ENCODE assay signal across 1 cellular context in the genomic region with DNA sequence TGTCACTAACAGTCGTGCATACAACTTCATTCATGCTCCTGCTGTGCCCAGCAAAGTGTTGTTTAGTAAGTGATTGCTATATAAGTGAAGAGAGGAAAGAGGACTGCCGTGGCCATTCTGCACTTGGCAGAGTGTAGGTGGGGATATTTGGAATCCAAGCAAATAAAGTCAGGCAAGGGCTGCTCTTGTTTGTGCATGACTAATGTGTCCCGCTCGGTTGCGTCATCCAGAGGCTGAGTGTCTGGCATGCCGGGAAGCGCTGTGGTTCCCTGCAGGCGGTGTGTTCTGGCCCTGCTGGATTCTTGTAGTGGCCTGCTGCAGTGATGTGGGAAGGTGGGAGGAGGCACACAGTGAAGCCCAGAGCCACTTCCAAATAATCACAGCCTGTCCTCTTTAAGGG.
TF ChIP-seq lines count a peak whose summit lies in the region.

No MANE protein-coding gene starts in this region.

TF ChIP-seq in HepG2, 621 proteins besides CTCF, POLR2A, EP300 and RAD21 (continued from another document and continues in another):
- TF ChIP-seq, protein P1, sequence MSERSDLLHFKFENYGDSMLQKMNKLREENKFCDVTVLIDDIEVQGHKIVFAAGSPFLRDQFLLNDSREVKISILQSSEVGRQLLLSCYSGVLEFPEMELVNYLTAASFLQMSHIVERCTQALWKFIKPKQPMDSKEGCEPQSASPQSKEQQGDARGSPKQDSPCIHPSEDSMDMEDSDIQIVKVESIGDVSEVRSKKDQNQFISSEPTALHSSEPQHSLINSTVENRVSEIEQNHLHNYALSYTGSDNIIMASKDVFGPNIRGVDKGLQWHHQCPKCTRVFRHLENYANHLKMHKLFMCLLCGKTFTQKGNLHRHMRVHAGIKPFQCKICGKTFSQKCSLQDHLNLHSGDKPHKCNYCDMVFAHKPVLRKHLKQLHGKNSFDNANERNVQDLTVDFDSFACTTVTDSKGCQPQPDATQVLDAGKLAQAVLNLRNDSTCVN (CRISPR knock-in tag; IDR thresholded peaks at IDR 0.05; ENCODE audit: borderline replicate concordance) = peak; percentile 73; the same call in 1 of the 2 replicates
- TF ChIP-seq JDP2 (CRISPR knock-in tag; IDR thresholded peaks at IDR 0.05; ENCODE audit: borderline replicate concordance) (no peak), ZNF816 (CRISPR knock-in tag; IDR thresholded peaks at IDR 0.05; ENCODE audit: borderline replicate concordance) (no peak), TOPORS (CRISPR knock-in tag; IDR thresholded peaks at IDR 0.05) (no peak), NR1H2 (CRISPR knock-in tag; IDR thresholded peaks at IDR 0.05; ENCODE audit: borderline replicate concordance, low read depth) (no peak), EZH2 (conservative IDR thresholded peaks at IDR 0.05; ENCODE audit: low read depth, low read length) (no peak), RNF2 (conservative IDR thresholded peaks at IDR 0.05; ENCODE audit: low read depth) (no peak), ZSCAN21 (CRISPR knock-in tag; IDR thresholded peaks at IDR 0.05; ENCODE audit: borderline replicate concordance) (peak; percentile 67; the same call in 1 of the 2 replicates), HOXA7 (CRISPR knock-in tag; IDR thresholded peaks at IDR 0.05) (no peak), ATF7-NPFF (CRISPR knock-in tag; IDR thresholded peaks at IDR 0.05; ENCODE audit: low read depth) (no peak), SNAPC2 (CRISPR knock-in tag; IDR thresholded peaks at IDR 0.05) (0 out of 2 replicates have a peak, but pooled peaks have one; percentile 37), U2AF2 (IDR thresholded peaks at IDR 0.05; ENCODE audit: low read depth, low read length) (no peak), SIN3B (IDR thresholded peaks at IDR 0.05; ENCODE audit: low read length) (no peak), ZNF326 (CRISPR knock-in tag; IDR thresholded peaks at IDR 0.05; ENCODE audit: borderline replicate concordance) (no peak), ZNF24 (IDR thresholded peaks at IDR 0.05) (no peak), ZFP37 (CRISPR knock-in tag; IDR thresholded peaks at IDR 0.05; ENCODE audit: borderline replicate concordance) (0 out of 2 replicates have a peak, but pooled peaks have one; percentile 48), ZSCAN9 (CRISPR knock-in tag; IDR thresholded peaks at IDR 0.05; ENCODE audit: borderline replicate concordance) (peak; percentile 74; the same call in 1 of the 2 replicates), FIP1L1 (IDR thresholded peaks at IDR 0.05; ENCODE audit: borderline replicate concordance, insufficient read depth, low read depth, low read length) (0 out of 2 replicates have a peak, but pooled peaks have one; percentile 62), ZNF354B (CRISPR knock-in tag; IDR thresholded peaks at IDR 0.05) (no peak), JARID2 (CRISPR knock-in tag; IDR thresholded peaks at IDR 0.05; ENCODE audit: insufficient replicate concordance) (no peak), ASH2L (IDR thresholded peaks at IDR 0.05; ENCODE audit: insufficient read length, low read depth, low read length) (peak; percentile 23), RBFOX2 (IDR thresholded peaks at IDR 0.05; ENCODE audit: low read depth, low read length) (no peak), AGO2 (optimal IDR thresholded peaks at IDR 0.05; ENCODE audit: low read depth, low read length) (no peak), ZSCAN31 (CRISPR knock-in tag; IDR thresholded peaks at IDR 0.05; ENCODE audit: low read depth) (peak; percentile 58; the same call in 1 of the 2 replicates), ZNF235 (CRISPR knock-in tag; IDR thresholded peaks at IDR 0.05; ENCODE audit: borderline replicate concordance) (no peak), SMYD3 (CRISPR knock-in tag; IDR thresholded peaks at IDR 0.05) (no peak), KLF6 (CRISPR knock-in tag; IDR thresholded peaks at IDR 0.05) (0 out of 2 replicates have a peak, but pooled peaks have one; percentile 54), HOXA9 (CRISPR knock-in tag; IDR thresholded peaks at IDR 0.05; ENCODE audit: borderline replicate concordance) (no peak), HOXD1 (CRISPR knock-in tag; IDR thresholded peaks at IDR 0.05) (0 out of 2 replicates have a peak, but pooled peaks have one; percentile 61), SIN3A (IDR thresholded peaks at IDR 0.05; ENCODE audit: borderline replicate concordance, low read depth, low read length) (no peak), PAF1 (CRISPR knock-in tag; IDR thresholded peaks at IDR 0.05) (no peak), REL (CRISPR knock-in tag; conservative IDR thresholded peaks at IDR 0.05) (no peak), TRIM24 (CRISPR knock-in tag; IDR thresholded peaks at IDR 0.05) (no peak), ZNF451 (CRISPR knock-in tag; IDR thresholded peaks at IDR 0.05) (no peak), PHF8 (CRISPR knock-in tag; IDR thresholded peaks at IDR 0.05) (no peak; the same call in 1 of the 2 replicates), ZNF772 (CRISPR knock-in tag; IDR thresholded peaks at IDR 0.05) (0 out of 2 replicates have a peak, but pooled peaks have one; percentile 29), IKZF1 (IDR thresholded peaks at IDR 0.05) (no peak), HES4 (CRISPR knock-in tag; IDR thresholded peaks at IDR 0.05; ENCODE audit: borderline replicate concordance) (no peak), JUN (CRISPR knock-in tag; IDR thresholded peaks at IDR 0.05) (peak; percentile 92), ATM (IDR thresholded peaks at IDR 0.05; ENCODE audit: borderline replicate concordance) (no peak), ZNF17 (CRISPR knock-in tag; IDR thresholded peaks at IDR 0.05) (no peak), SP1 (IDR thresholded peaks at IDR 0.05) (no peak), SP1 (CRISPR knock-in tag; IDR thresholded peaks at IDR 0.05) (no peak), ONECUT2 (CRISPR knock-in tag; IDR thresholded peaks at IDR 0.05) (peak; percentile 22; the same call in 1 of the 2 replicates), ELF4 (CRISPR knock-in tag; IDR thresholded peaks at IDR 0.05; ENCODE audit: borderline replicate concordance) (no peak)
- TF ChIP-seq, protein P2, sequence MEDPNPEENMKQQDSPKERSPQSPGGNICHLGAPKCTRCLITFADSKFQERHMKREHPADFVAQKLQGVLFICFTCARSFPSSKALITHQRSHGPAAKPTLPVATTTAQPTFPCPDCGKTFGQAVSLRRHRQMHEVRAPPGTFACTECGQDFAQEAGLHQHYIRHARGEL (CRISPR knock-in tag; IDR thresholded peaks at IDR 0.05) = no peak
- TF ChIP-seq, protein P3, sequence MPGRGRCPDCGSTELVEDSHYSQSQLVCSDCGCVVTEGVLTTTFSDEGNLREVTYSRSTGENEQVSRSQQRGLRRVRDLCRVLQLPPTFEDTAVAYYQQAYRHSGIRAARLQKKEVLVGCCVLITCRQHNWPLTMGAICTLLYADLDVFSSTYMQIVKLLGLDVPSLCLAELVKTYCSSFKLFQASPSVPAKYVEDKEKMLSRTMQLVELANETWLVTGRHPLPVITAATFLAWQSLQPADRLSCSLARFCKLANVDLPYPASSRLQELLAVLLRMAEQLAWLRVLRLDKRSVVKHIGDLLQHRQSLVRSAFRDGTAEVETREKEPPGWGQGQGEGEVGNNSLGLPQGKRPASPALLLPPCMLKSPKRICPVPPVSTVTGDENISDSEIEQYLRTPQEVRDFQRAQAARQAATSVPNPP (CRISPR knock-in tag; IDR thresholded peaks at IDR 0.05) = no peak
- TF ChIP-seq, protein P4, sequence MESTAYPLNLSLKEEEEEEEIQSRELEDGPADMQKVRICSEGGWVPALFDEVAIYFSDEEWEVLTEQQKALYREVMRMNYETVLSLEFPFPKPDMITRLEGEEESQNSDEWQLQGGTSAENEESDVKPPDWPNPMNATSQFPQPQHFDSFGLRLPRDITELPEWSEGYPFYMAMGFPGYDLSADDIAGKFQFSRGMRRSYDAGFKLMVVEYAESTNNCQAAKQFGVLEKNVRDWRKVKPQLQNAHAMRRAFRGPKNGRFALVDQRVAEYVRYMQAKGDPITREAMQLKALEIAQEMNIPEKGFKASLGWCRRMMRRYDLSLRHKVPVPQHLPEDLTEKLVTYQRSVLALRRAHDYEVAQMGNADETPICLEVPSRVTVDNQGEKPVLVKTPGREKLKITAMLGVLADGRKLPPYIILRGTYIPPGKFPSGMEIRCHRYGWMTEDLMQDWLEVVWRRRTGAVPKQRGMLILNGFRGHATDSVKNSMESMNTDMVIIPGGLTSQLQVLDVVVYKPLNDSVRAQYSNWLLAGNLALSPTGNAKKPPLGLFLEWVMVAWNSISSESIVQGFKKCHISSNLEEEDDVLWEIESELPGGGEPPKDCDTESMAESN (CRISPR knock-in tag; conservative IDR thresholded peaks at IDR 0.05) = peak; percentile 52; the same call in 1 of the 2 replicates
- TF ChIP-seq, protein P5, sequence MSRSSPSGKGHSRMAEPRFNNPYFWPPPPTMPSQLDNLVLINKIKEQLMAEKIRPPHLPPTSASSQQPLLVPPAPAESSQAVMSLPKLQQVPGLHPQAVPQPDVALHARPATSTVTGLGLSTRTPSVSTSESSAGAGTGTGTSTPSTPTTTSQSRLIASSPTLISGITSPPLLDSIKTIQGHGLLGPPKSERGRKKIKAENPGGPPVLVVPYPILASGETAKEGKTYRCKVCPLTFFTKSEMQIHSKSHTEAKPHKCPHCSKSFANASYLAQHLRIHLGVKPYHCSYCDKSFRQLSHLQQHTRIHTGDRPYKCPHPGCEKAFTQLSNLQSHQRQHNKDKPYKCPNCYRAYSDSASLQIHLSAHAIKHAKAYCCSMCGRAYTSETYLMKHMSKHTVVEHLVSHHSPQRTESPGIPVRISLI (CRISPR knock-in tag; IDR thresholded peaks at IDR 0.05; ENCODE audit: borderline replicate concordance) = no peak
- TF ChIP-seq, protein P6, sequence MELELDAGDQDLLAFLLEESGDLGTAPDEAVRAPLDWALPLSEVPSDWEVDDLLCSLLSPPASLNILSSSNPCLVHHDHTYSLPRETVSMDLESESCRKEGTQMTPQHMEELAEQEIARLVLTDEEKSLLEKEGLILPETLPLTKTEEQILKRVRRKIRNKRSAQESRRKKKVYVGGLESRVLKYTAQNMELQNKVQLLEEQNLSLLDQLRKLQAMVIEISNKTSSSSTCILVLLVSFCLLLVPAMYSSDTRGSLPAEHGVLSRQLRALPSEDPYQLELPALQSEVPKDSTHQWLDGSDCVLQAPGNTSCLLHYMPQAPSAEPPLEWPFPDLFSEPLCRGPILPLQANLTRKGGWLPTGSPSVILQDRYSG (CRISPR knock-in tag; IDR thresholded peaks at IDR 0.05) = no peak
- TF ChIP-seq, protein P7, sequence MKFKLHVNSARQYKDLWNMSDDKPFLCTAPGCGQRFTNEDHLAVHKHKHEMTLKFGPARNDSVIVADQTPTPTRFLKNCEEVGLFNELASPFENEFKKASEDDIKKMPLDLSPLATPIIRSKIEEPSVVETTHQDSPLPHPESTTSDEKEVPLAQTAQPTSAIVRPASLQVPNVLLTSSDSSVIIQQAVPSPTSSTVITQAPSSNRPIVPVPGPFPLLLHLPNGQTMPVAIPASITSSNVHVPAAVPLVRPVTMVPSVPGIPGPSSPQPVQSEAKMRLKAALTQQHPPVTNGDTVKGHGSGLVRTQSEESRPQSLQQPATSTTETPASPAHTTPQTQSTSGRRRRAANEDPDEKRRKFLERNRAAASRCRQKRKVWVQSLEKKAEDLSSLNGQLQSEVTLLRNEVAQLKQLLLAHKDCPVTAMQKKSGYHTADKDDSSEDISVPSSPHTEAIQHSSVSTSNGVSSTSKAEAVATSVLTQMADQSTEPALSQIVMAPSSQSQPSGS (CRISPR knock-in tag; IDR thresholded peaks at IDR 0.05) = peak; percentile 98
- TF ChIP-seq, protein P8, sequence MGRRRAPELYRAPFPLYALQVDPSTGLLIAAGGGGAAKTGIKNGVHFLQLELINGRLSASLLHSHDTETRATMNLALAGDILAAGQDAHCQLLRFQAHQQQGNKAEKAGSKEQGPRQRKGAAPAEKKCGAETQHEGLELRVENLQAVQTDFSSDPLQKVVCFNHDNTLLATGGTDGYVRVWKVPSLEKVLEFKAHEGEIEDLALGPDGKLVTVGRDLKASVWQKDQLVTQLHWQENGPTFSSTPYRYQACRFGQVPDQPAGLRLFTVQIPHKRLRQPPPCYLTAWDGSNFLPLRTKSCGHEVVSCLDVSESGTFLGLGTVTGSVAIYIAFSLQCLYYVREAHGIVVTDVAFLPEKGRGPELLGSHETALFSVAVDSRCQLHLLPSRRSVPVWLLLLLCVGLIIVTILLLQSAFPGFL (CRISPR knock-in tag; IDR thresholded peaks at IDR 0.05) = no peak
- TF ChIP-seq, protein P9, sequence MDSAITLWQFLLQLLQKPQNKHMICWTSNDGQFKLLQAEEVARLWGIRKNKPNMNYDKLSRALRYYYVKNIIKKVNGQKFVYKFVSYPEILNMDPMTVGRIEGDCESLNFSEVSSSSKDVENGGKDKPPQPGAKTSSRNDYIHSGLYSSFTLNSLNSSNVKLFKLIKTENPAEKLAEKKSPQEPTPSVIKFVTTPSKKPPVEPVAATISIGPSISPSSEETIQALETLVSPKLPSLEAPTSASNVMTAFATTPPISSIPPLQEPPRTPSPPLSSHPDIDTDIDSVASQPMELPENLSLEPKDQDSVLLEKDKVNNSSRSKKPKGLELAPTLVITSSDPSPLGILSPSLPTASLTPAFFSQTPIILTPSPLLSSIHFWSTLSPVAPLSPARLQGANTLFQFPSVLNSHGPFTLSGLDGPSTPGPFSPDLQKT (CRISPR knock-in tag; IDR thresholded peaks at IDR 0.05; ENCODE audit: borderline replicate concordance) = no peak
- TF ChIP-seq, protein P10, sequence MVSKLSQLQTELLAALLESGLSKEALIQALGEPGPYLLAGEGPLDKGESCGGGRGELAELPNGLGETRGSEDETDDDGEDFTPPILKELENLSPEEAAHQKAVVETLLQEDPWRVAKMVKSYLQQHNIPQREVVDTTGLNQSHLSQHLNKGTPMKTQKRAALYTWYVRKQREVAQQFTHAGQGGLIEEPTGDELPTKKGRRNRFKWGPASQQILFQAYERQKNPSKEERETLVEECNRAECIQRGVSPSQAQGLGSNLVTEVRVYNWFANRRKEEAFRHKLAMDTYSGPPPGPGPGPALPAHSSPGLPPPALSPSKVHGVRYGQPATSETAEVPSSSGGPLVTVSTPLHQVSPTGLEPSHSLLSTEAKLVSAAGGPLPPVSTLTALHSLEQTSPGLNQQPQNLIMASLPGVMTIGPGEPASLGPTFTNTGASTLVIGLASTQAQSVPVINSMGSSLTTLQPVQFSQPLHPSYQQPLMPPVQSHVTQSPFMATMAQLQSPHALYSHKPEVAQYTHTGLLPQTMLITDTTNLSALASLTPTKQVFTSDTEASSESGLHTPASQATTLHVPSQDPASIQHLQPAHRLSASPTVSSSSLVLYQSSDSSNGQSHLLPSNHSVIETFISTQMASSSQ (IDR thresholded peaks at IDR 0.05; ENCODE audit: low read depth) = peak; percentile 26; the same call in 1 of the 2 replicates
- TF ChIP-seq, protein P10 (CRISPR knock-in tag; IDR thresholded peaks at IDR 0.05; ENCODE audit: borderline replicate concordance) = peak; percentile 58; the same call in 1 of the 2 replicates
